11 cellular contexts compared by ENCODE assay signal in the genomic region with DNA sequence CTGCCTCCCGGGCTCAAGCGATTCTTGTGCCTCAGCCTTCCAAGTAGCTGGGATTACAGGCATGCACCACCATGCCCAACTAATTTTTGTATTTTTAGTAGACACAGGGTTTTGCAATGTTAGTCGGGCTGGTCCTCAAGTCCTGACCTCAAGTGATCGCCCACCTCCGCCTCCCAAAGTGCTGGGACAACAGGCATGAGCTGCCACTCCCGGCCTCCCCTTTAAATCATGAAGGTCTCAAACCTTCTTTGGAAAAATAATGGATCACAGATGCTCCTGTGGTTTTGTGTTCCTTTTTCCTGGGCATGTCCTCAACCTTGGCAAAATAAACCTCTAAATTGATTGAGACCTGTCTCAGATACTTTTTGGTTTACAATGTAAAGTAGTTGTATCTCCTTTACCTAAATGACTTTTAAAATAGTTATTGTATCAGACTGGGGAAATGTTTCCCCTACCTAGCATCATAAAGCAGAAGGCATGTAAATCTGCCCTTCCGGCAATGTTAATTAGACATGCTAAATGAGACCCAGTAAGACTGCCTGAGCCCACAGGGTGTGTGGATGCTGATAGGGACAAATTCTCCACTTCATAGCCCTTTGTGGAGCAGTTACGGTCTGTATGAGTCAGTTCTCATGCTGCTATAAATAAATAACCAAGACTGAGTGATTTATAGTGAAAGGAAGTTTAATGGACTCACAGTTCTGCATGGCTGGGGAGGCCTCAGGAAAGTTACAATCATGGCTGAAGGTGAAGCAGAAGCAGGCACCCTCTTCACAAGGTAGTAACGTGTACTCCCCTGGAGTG. TPM values are rescaled to one million over a fixed set of nuclear protein-coding genes. Genes with fewer than 3 reads are reported as not detected.
A peak's percentile ranks its signal among the peaks of the same experiment; 100 is the strongest.
DNase-seq lines count a peak whose midpoint lies in the region; ATAC-seq and TF ChIP-seq lines count a peak whose summit lies in the region.
"Had no signal": no experiment of that assay in that cellular context is flagged by ENCODE, and none has a peak within 500 bp of the region (broad histone marks: within the 10 kb centered on the region; RNA-seq: fewer than 3 reads in every experiment).

No MANE protein-coding gene starts in this region.

- TF ChIP-seq CTCF in GM13976 (IDR thresholded peaks at IDR 0.05; ENCODE audit: borderline replicate concordance, control extremely low read depth, extremely low read depth, insufficient read depth, missing control alignments) (no peak), lower leg skin (IDR thresholded peaks at IDR 0.05) (no peak)

- DNase-seq in GM13976 (ENCODE audit: low spot score): peak; percentile 36
- DNase-seq in adipocyte (ENCODE audit: low read depth): peak; percentile 49
- DNase-seq in memory B cell (ENCODE audit: low spot score in 2 of 2): no peak
- DNase-seq in lower leg skin (ENCODE audit: low spot score in 2 of 2): no peak
- DNase-seq in activated CD8-positive, alpha-beta memory T cell treated with anti-CD3 and anti-CD28 coated beads, Interleukin-2, amount 10 ng/mL, durations not matched to agents 7 days and 5 days: no peak
- DNase-seq in SW 1271 (lab: John Stamatoyannopoulos, UW): no peak
- DNase-seq in cerebellar cortex (ENCODE audit: low spot score): no peak
- DNase-seq: hippocampal formation; NCI-H69; stimulated activated CD4-positive, alpha-beta T cell treated with anti-CD3 and anti-CD28 coated beads, Interleukin-12 subunit alpha, Interleukin-12 subunit beta, amount 100 ng/mL, for 4 hours had no signal

- peaks cover 8% of the 10 kb centered on the region for H3K27me3 ChIP-seq in adipocyte (replicated peaks; ENCODE audit: control insufficient read depth, insufficient read depth, low read length)

- H3K4me3 Mint-ChIP-seq in memory B cell: no peak overlapping the region
- H3K4me3 Mint-ChIP-seq in activated CD8-positive, alpha-beta memory T cell treated with anti-CD3 and anti-CD28 coated beads, Interleukin-2, amount 10 ng/mL, durations not matched to agents 7 days and 5 days: no peak overlapping the region

- in situ Hi-C loops in GM13976 (cut with MboI; ENCODE audit: low sequenced_read_pairs, unreplicated experiment): no loop called here

- H3K27me3 Mint-ChIP-seq in memory B cell: no peaks in the 10 kb centered on the region
- H3K27me3 Mint-ChIP-seq in activated CD8-positive, alpha-beta memory T cell treated with anti-CD3 and anti-CD28 coated beads, Interleukin-2, amount 10 ng/mL, durations not matched to agents 7 days and 5 days: peaks cover 12% of the 10 kb centered on the region

- intact Hi-C loops in lower leg skin (cut with DNase I; ENCODE audit: low total_unique reads): no loop called here

- no peak for TF ChIP-seq POLR2A in lower leg skin (IDR thresholded peaks at IDR 0.05)

- ATAC-seq in HG03175 (IDR thresholded peaks at IDR 0.05; ENCODE audit: unreplicated experiment): peak; percentile 57
- peak; percentile 65 for ATAC-seq in memory B cell (ENCODE audit: low read depth)
- ATAC-seq in activated CD8-positive, alpha-beta memory T cell treated with anti-CD3 and anti-CD28 coated beads, Interleukin-2, amount 10 ng/mL, durations not matched to agents 7 days and 5 days: no peak

- peak overlapping the region; percentile 69 for H3K27ac Mint-ChIP-seq in memory B cell
- H3K27ac Mint-ChIP-seq in activated CD8-positive, alpha-beta memory T cell treated with anti-CD3 and anti-CD28 coated beads, Interleukin-2, amount 10 ng/mL, durations not matched to agents 7 days and 5 days: no peak overlapping the region

- peaks cover 8% of the 10 kb centered on the region for H3K4me1 ChIP-seq in adipocyte (ENCODE audit: control insufficient read depth, insufficient read depth, low read length)

- peaks cover 8% of the 10 kb centered on the region for H3K36me3 Mint-ChIP-seq in memory B cell
- peaks cover 6% of the 10 kb centered on the region for H3K36me3 Mint-ChIP-seq in activated CD8-positive, alpha-beta memory T cell treated with anti-CD3 and anti-CD28 coated beads, Interleukin-2, amount 10 ng/mL, durations not matched to agents 7 days and 5 days

- no peak overlapping the region for H3K4me3 ChIP-seq in adipocyte (ENCODE audit: low read length)
- H3K4me3 ChIP-seq in lower leg skin (ENCODE audit: low read depth, poor library complexity, severe bottlenecking): no peak overlapping the region

- no peak overlapping the region for H3K9ac ChIP-seq in adipocyte (ENCODE audit: low read length)

- peaks cover 8% of the 10 kb centered on the region for H3K9me3 ChIP-seq in adipocyte (ENCODE audit: control insufficient read depth, low read length)

- H3K9me3 Mint-ChIP-seq in memory B cell: peaks cover 5% of the 10 kb centered on the region
- peaks cover 7% of the 10 kb centered on the region for H3K9me3 Mint-ChIP-seq in activated CD8-positive, alpha-beta memory T cell treated with anti-CD3 and anti-CD28 coated beads, Interleukin-2, amount 10 ng/mL, durations not matched to agents 7 days and 5 days (ENCODE audit: low read depth)

- WGBS in lower leg skin, 2 donors: 43 to 55% methylated on average over 9 of the region's 9 CpGs

- H3K36me3 ChIP-seq in adipocyte (ENCODE audit: control insufficient read depth, insufficient read depth, low read length, severe bottlenecking): no peaks in the 10 kb centered on the region

- CTCF ChIA-PET in activated CD8-positive, alpha-beta memory T cell treated with anti-CD3 and anti-CD28 coated beads, Interleukin-2, amount 10 ng/mL, durations not matched to agents 7 days and 5 days (lab: Charles Lee): no interaction called here

- H3K4me1 Mint-ChIP-seq in memory B cell: peaks cover 9% of the 10 kb centered on the region
- H3K4me1 Mint-ChIP-seq in activated CD8-positive, alpha-beta memory T cell treated with anti-CD3 and anti-CD28 coated beads, Interleukin-2, amount 10 ng/mL, durations not matched to agents 7 days and 5 days: no peaks in the 10 kb centered on the region

RNA-seq across cellular contexts. Expression of a gene that starts 27.8 kb away (rescaled TPM):
- total RNA-seq in lower leg skin: 100 to 1,000 TPM; 312 to 945 (median 473) TPM
- 10 to 100 TPM; 47.8 to 52.3 TPM for total RNA-seq in activated CD8-positive, alpha-beta memory T cell treated with anti-CD3 and anti-CD28 coated beads, Interleukin-2, amount 10 ng/mL, durations not matched to agents 7 days and 5 days

RNA-seq across cellular contexts. Expression of a gene that starts 37.2 kb away (rescaled TPM):
- total RNA-seq in lower leg skin: 10 to 100 TPM; 21.3 to 45.9 (median 37.9) TPM
- total RNA-seq in activated CD8-positive, alpha-beta memory T cell treated with anti-CD3 and anti-CD28 coated beads, Interleukin-2, amount 10 ng/mL, durations not matched to agents 7 days and 5 days: 10 to 100 TPM; 16.1 to 18.6 TPM

RNA-seq across cellular contexts. Expression of a gene that starts 37.3 kb away (rescaled TPM):
- total RNA-seq in lower leg skin: 10 to 100 TPM; 21.1 to 41.6 (median 30.1) TPM
- 10 to 100 TPM; 17.9 to 20.9 TPM for total RNA-seq in activated CD8-positive, alpha-beta memory T cell treated with anti-CD3 and anti-CD28 coated beads, Interleukin-2, amount 10 ng/mL, durations not matched to agents 7 days and 5 days

RNA-seq across cellular contexts. Expression of a gene that starts 59.0 kb away (rescaled TPM):
- 10 to 100 TPM; 20.0 to 47.3 (median 33.5) TPM for total RNA-seq in lower leg skin
- 10 to 100 TPM; 20.2 to 25.5 TPM for total RNA-seq in activated CD8-positive, alpha-beta memory T cell treated with anti-CD3 and anti-CD28 coated beads, Interleukin-2, amount 10 ng/mL, durations not matched to agents 7 days and 5 days

Comparison
In these comparisons a context has a peak if more than half of its experiments do, and no peak if none do; other contexts are left out.
1. DNase-seq: peak in GM13976 (single experiment) and adipocyte (single experiment); none in memory B cell (0 of 2), lower leg skin (0 of 2), activated CD8-positive, alpha-beta memory T cell treated with anti-CD3 and anti-CD28 coated beads, Interleukin-2, amount 10 ng/mL, durations not matched to agents 7 days and 5 days (single experiment), SW 1271 (0 of 2) and cerebellar cortex (single experiment).
2. RNA of a gene that starts 27.8 kb away (total RNA-seq): 312 to 945 TPM in lower leg skin; 47.8 to 52.3 TPM in activated CD8-positive, alpha-beta memory T cell treated with anti-CD3 and anti-CD28 coated beads, Interleukin-2, amount 10 ng/mL, durations not matched to agents 7 days and 5 days; every median in the first group is over 4 times any median in the second.